In genomic region chr17:49290690-49291326, GRCh38 we compare ENCODE assay signal across 8 cellular contexts.
DNase-seq lines count a peak whose midpoint lies in the region; ATAC-seq and TF ChIP-seq lines count a peak whose summit lies in the region.

No MANE protein-coding gene starts in this region.

- no peaks in the 10 kb centered on the region for H3K4me1 Mint-ChIP-seq in MCF 10A (ENCODE audit: insufficient read depth, unreplicated experiment)
- H3K4me1 Mint-ChIP-seq in activated T-helper 2 cell treated with anti-CD3 and anti-CD28 coated beads, Interferon-gamma antibody, Interleukin-2, Interleukin-4, amounts not matched to agents 10 μg/mL and 5 μg/mL and 100 μg/mL, durations not matched to agents 14 hours and 24 hours and 36 hours (ENCODE audit: low read depth) = no peaks in the 10 kb centered on the region

- H3K9me3 Mint-ChIP-seq in MCF 10A (ENCODE audit: unreplicated experiment) = no peaks in the 10 kb centered on the region
- no peaks in the 10 kb centered on the region for H3K9me3 Mint-ChIP-seq in activated T-helper 2 cell treated with anti-CD3 and anti-CD28 coated beads, Interferon-gamma antibody, Interleukin-2, Interleukin-4, amounts not matched to agents 10 μg/mL and 5 μg/mL and 100 μg/mL, durations not matched to agents 14 hours and 24 hours and 36 hours

- H3K27me3 ChIP-seq in left lung = no peaks in the 10 kb centered on the region

- intact Hi-C loops in MCF 10A (cut with micrococcal nuclease) = loop anchor here (2.0 to 10.0 kb wide), 3 partner anchors 64 to 486 kb away; no protein-coding TSS in a partner anchor
- intact Hi-C loops in left lung (cut with DNase I) = loop anchor here in 1 of 2 donors (5.0 kb wide), 1 partner anchor 114 kb away; no protein-coding TSS in a partner anchor
- intact Hi-C loops in activated T-helper 2 cell treated with anti-CD3 and anti-CD28 coated beads, Interferon-gamma antibody, Interleukin-2, Interleukin-4, amounts not matched to agents 10 μg/mL and 5 μg/mL and 100 μg/mL, durations not matched to agents 14 hours and 24 hours and 36 hours (cut with micrococcal nuclease) = no loop called here

- POLR2A ChIA-PET in MCF 10A (lab: Yijun Ruan, JAX) = interaction anchor here (0.6 to 1.2 kb wide), 2 partner anchors 235 to 383 kb away, joined by 3 read pairs; no protein-coding TSS in a partner anchor

- no peaks in the 10 kb centered on the region for H3K4me1 ChIP-seq in left lung

- TF ChIP-seq CTCF in MCF 10A (IDR thresholded peaks at IDR 0.05; ENCODE audit: unreplicated experiment) = peak; percentile 49
- TF ChIP-seq CTCF in left lung (IDR thresholded peaks at IDR 0.05) = peak; percentile 64 to 65

- no peak overlapping the region for H3K27ac ChIP-seq in left lung

- DNase-seq in stimulated activated CD4-positive, alpha-beta T cell treated with anti-CD3 and anti-CD28 coated beads, Interleukin-15, amount 100 ng/mL, for 24 hours = peak; percentile 8
- DNase-seq in stimulated activated CD4-positive, alpha-beta T cell treated with anti-CD3 and anti-CD28 coated beads, Interleukin-1b, Interleukin-23, amount 100 ng/mL, for 48 hours = no peak
- DNase-seq in NCI-H1694 treated with DMSO at 0.1 percent for 48 hours (lab: John Stamatoyannopoulos, UW) (peak; percentile 11), MCF 10A (ENCODE audit: unreplicated experiment) (peak; percentile 47), left lung (no peak), HuH-7 (ENCODE audit: low spot score) (no peak)
- DNase-seq in activated T-helper 2 cell treated with anti-CD3 and anti-CD28 coated beads, Interferon-gamma antibody, Interleukin-2, Interleukin-4, amounts not matched to agents 10 μg/mL and 5 μg/mL and 100 μg/mL, durations not matched to agents 14 hours and 24 hours and 36 hours (ENCODE audit: low spot score) = no peak

- no peak overlapping the region for H3K27ac Mint-ChIP-seq in MCF 10A (ENCODE audit: low read depth, unreplicated experiment)
- no peak overlapping the region for H3K27ac Mint-ChIP-seq in activated T-helper 2 cell treated with anti-CD3 and anti-CD28 coated beads, Interferon-gamma antibody, Interleukin-2, Interleukin-4, amounts not matched to agents 10 μg/mL and 5 μg/mL and 100 μg/mL, durations not matched to agents 14 hours and 24 hours and 36 hours

- ATAC-seq in left lung (peak; percentile 50), HG03378 (IDR thresholded peaks at IDR 0.05; ENCODE audit: unreplicated experiment) (no peak)

- peaks cover 0 to 8% of the 10 kb centered on the region in 2 donors for H3K36me3 ChIP-seq in left lung

- no peak overlapping the region for H3K4me3 ChIP-seq in left lung

- no peaks in the 10 kb centered on the region for H3K9me3 ChIP-seq in left lung

- H3K36me3 Mint-ChIP-seq in MCF 10A (ENCODE audit: insufficient read depth, unreplicated experiment) = peaks cover 20% of the 10 kb centered on the region
- H3K36me3 Mint-ChIP-seq in activated T-helper 2 cell treated with anti-CD3 and anti-CD28 coated beads, Interferon-gamma antibody, Interleukin-2, Interleukin-4, amounts not matched to agents 10 μg/mL and 5 μg/mL and 100 μg/mL, durations not matched to agents 14 hours and 24 hours and 36 hours (ENCODE audit: low read depth) = no peaks in the 10 kb centered on the region

- H3K27me3 Mint-ChIP-seq in MCF 10A (ENCODE audit: insufficient read depth, unreplicated experiment) = no peaks in the 10 kb centered on the region
- no peaks in the 10 kb centered on the region for H3K27me3 Mint-ChIP-seq in activated T-helper 2 cell treated with anti-CD3 and anti-CD28 coated beads, Interferon-gamma antibody, Interleukin-2, Interleukin-4, amounts not matched to agents 10 μg/mL and 5 μg/mL and 100 μg/mL, durations not matched to agents 14 hours and 24 hours and 36 hours (ENCODE audit: low read depth)

- H3K4me3 Mint-ChIP-seq in MCF 10A (ENCODE audit: unreplicated experiment) = no peak overlapping the region
- H3K4me3 Mint-ChIP-seq in activated T-helper 2 cell treated with anti-CD3 and anti-CD28 coated beads, Interferon-gamma antibody, Interleukin-2, Interleukin-4, amounts not matched to agents 10 μg/mL and 5 μg/mL and 100 μg/mL, durations not matched to agents 14 hours and 24 hours and 36 hours (ENCODE audit: low read depth) = no peak overlapping the region

- CTCF ChIA-PET in MCF 10A (lab: Yijun Ruan, JAX) = interaction anchor here (0.6 to 1.7 kb wide), 17 partner anchors 10 to 1523 kb away, joined by 3 to 5 read pairs (median 3); partner anchors contain the start of gene HOXB13

- BruUV-seq in MCF 10A (replicated peaks; lab: Mats Ljungman, UMichigan) = no TSS peak

Comparison
In these comparisons a context has a peak if more than half of its experiments do, and no peak if none do; other contexts are left out.
1. DNase-seq: peak in stimulated activated CD4-positive, alpha-beta T cell treated with anti-CD3 and anti-CD28 coated beads, Interleukin-15, amount 100 ng/mL, for 24 hours (single experiment), NCI-H1694 treated with DMSO at 0.1 percent for 48 hours (single experiment) and MCF 10A (single experiment); none in stimulated activated CD4-positive, alpha-beta T cell treated with anti-CD3 and anti-CD28 coated beads, Interleukin-1b, Interleukin-23, amount 100 ng/mL, for 48 hours (single experiment), left lung (0 of 2), HuH-7 (single experiment) and activated T-helper 2 cell treated with anti-CD3 and anti-CD28 coated beads, Interferon-gamma antibody, Interleukin-2, Interleukin-4, amounts not matched to agents 10 μg/mL and 5 μg/mL and 100 μg/mL, durations not matched to agents 14 hours and 24 hours and 36 hours (single experiment).